8 cellular contexts compared by ENCODE assay signal in genomic region chr10:101066146-101066889, GRCh38. TPM values are rescaled to one million over a fixed set of nuclear protein-coding genes. Genes with fewer than 3 reads are reported as not detected.
DNase-seq lines count a peak whose midpoint lies in the region; ATAC-seq and TF ChIP-seq lines count a peak whose summit lies in the region.

No MANE protein-coding gene starts in this region.

- H3K27ac ChIP-seq in gastroesophageal sphincter, result peak overlapping the region in 3 of 4 donors; percentile 57 to 78 (median 63)

- WGBS in gastroesophageal sphincter (ENCODE audit: low coverage in 1 of 2), 2 donors, result 0% methylated on average over 2 to 7 of the region's 49 CpGs

- no peak for TF ChIP-seq EP300 in gastroesophageal sphincter (IDR thresholded peaks at IDR 0.05)

- ATAC-seq in HG02610 (IDR thresholded peaks at IDR 0.05; ENCODE audit: unreplicated experiment) (peak; percentile 38), gastroesophageal sphincter (peak; percentile 69), omental fat pad (ENCODE audit: low FRiP score) (peak; percentile 55), HG02571 (IDR thresholded peaks at IDR 0.05; ENCODE audit: unreplicated experiment) (no peak), GM21528 (IDR thresholded peaks at IDR 0.05; ENCODE audit: low FRiP score, unreplicated experiment) (no peak)

- no peak for TF ChIP-seq POLR2A in gastroesophageal sphincter (IDR thresholded peaks at IDR 0.05)

- peaks cover 0 to 57% (median 31%) of the 10 kb centered on the region in 3 donors for H3K4me1 ChIP-seq in gastroesophageal sphincter

- no peaks in the 10 kb centered on the region for H3K36me3 ChIP-seq in gastroesophageal sphincter

- no peaks in the 10 kb centered on the region for H3K9me3 ChIP-seq in gastroesophageal sphincter

- peak overlapping the region; percentile 29 to 58 for H3K4me3 ChIP-seq in gastroesophageal sphincter

- peaks cover 63% of the 10 kb centered on the region for H3K27me3 ChIP-seq in gastroesophageal sphincter

- DNase-seq in D341Med (ENCODE audit: low spot score), result peak; percentile 70
- DNase-seq in OCI-M1 (lab: John Stamatoyannopoulos, UW), result peak; percentile 96
- peak; percentile 31 for DNase-seq in activated effector memory CD4-positive, alpha-beta T cell treated with Interleukin-2 at 50 U/mL for 16 hours
- no peak for DNase-seq in omental fat pad (ENCODE audit: low spot score)

- peak in 3 of 4 experiments; percentile 34 to 57 (median 39) for TF ChIP-seq CTCF in gastroesophageal sphincter (IDR thresholded peaks at IDR 0.05)
- no peak for TF ChIP-seq CTCF in omental fat pad (IDR thresholded peaks at IDR 0.05)

RNA-seq across cellular contexts. Expression of gene KAZALD1, which starts 4.5 kb away (rescaled TPM):
- 10 to 100 TPM in 1 of 4 donors, 1 to 10 TPM in 2, under 1 TPM in 1; 0.45 to 12.5 (median 2.2) TPM for total RNA-seq in gastroesophageal sphincter
- total RNA-seq in omental fat pad, result 10 to 100 TPM in 1 of 4 donors, 1 to 10 TPM in 2, under 1 TPM in 1; 0.72 to 15.0 (median 1.6) TPM

RNA-seq across cellular contexts. Expression of gene SFXN3, which starts 35.3 kb away (rescaled TPM):
- total RNA-seq in gastroesophageal sphincter (10 to 100 TPM; 47.5 to 84.2 (median 66.0) TPM), omental fat pad (10 to 100 TPM; 54.8 to 97.3 (median 71.2) TPM)

RNA-seq across cellular contexts. Expression of gene PDZD7, which starts 35.4 kb away (rescaled TPM):
- total RNA-seq in gastroesophageal sphincter (under 1 TPM in 3 of 4 donors, not detected in 1; 0.31 to 0.54 (median 0.39) TPM), omental fat pad (1 to 10 TPM in 1 of 4 donors, under 1 TPM in 3; 0.12 to 3.3 (median 0.30) TPM)

Comparison
In these comparisons a context has a peak if more than half of its experiments do, and no peak if none do; other contexts are left out.
1. ATAC-seq: peak in HG02610 (single experiment), gastroesophageal sphincter (single experiment) and omental fat pad (single experiment); none in HG02571 (single experiment) and GM21528 (single experiment).
2. CTCF ChIP-seq: peak in gastroesophageal sphincter (3 of 4); none in omental fat pad (0 of 3).